26 cellular contexts compared by ENCODE assay signal in the genomic region with DNA sequence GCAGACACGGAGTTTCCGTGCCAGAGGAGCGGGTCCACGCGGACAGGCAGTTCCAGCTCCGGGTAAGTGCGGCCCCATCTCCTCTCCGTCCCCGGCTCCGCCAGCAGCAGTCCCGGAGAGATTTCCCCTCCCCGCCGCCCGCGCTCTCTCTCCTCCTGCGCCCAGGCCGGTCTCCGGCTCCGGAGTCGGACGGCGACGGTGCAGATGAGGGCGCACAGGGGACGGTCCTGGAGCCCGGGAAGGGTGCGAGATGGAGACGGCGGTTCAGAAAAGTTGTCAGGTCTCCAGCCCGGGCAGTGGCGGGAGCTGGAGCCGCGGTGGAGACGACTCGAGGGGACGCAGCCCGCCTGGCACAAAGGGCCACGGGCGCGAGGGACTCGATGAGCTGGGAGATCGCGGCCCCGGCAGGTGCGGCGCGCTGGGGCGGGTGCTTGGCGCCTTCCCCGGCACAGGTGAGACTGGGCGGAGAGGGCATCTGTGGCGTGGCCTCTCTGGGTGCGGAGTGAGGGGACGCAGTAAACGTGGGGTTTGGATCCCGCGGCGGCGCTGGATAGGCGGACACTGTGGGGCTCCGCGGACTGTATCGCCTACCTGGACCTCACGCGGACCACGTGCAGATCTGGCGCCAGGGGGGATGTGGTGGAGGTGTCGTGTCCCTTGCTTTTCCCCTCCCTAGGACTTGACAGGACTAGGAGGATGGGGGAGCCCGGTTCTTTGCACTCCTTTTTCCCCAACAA.
DNase-seq lines count a peak whose midpoint lies in the region; FAIRE-seq and TF ChIP-seq lines count a peak whose summit lies in the region.
"Had no signal": no experiment of that assay in that cellular context is flagged by ENCODE, and none has a peak within 500 bp of the region (broad histone marks: within the 10 kb centered on the region; RNA-seq: fewer than 3 reads in every experiment).

No MANE protein-coding gene starts in this region.

- CTCF ChIA-PET in H1 (lab: Charles Lee; ENCODE audit: partially characterized antibody), result interaction anchor here (0.5 to 2.6 kb wide), 6 partner anchors 14 to 637 kb away, joined by 3 to 14 read pairs (median 6); no protein-coding TSS in a partner anchor
- CTCF ChIA-PET in A673 (lab: Charles Lee), result no interaction called here

- no peak overlapping the region for H2BK120ac ChIP-seq in H1 (replicated peaks; ENCODE audit: low read depth, low read length)

- 2% methylated on average over 39 of the region's 69 CpGs; no CpG with 5 or more reads in 1 of the 2 experiments for WGBS in H1 (ENCODE audit: extremely low coverage in 1 of 2, insufficient coverage in 1 of 2, insufficient read length in 1 of 2, insufficient replicate concordance in 2 of 2, low coverage in 1 of 2, low lambda C conversion rate in 2 of 2, missing lambda C conversion rate in 1 of 2), 2 experiments

- H3K79me1 ChIP-seq in H1 (ENCODE audit: low read depth, low read length), result no peaks in the 10 kb centered on the region

- no TSS peak for BruUV-seq in A673 (replicated peaks; lab: Mats Ljungman, UMichigan)

- 0 out of 2 replicates have a peak overlapping the region, but pooled peaks have one; percentile 39 for H2BK12ac ChIP-seq in H1 (ENCODE audit: low read depth, low read length)

- H3K9me3 ChIP-seq in H1 (ENCODE audit: insufficient read depth in 2 of 2, low read depth in 1 of 2, low read length in 1 of 2) (no peaks in the 10 kb centered on the region), kidney (ENCODE audit: control insufficient read depth in 1 of 2, low read length in 2 of 2) (no peaks in the 10 kb centered on the region), A673 (ENCODE audit: low read depth, low read length, poor library complexity, severe bottlenecking) (no peaks in the 10 kb centered on the region)

- no peaks in the 10 kb centered on the region for H3K79me2 ChIP-seq in H1 (ENCODE audit: control insufficient read depth in 1 of 2, insufficient read depth in 2 of 2, low read length in 2 of 2)

- H3K23me2 ChIP-seq in H1 (ENCODE audit: low read depth, low read length), result peaks cover 15% of the 10 kb centered on the region

- no peak overlapping the region for H4K91ac ChIP-seq in H1 (replicated peaks; ENCODE audit: insufficient read length, low read length)

- TF ChIP-seq POLR2A in H1 (IDR thresholded peaks at IDR 0.05; ENCODE audit: control extremely low read depth in 1 of 2, low read depth in 2 of 2, low read length in 2 of 2), result no peak

- intact Hi-C loops in kidney (cut with DNase I), result no loop called here
- intact Hi-C loops in A673 (cut with micrococcal nuclease; ENCODE audit: unreplicated experiment), result no loop called here

- no peak overlapping the region for H3K27ac ChIP-seq in H1 (ENCODE audit: low read depth, low read length)
- no peak overlapping the region for H3K27ac ChIP-seq in kidney (ENCODE audit: low read depth in 2 of 2, low read length in 2 of 2)
- H3K27ac ChIP-seq in A673 (ENCODE audit: low read depth, low read length, poor library complexity, severe bottlenecking), result no peak overlapping the region
- H3K27ac ChIP-seq: SK-N-MC, skin epidermis, WERI-Rb-1 had no signal

- FAIRE-seq in H1 (lab: Jason Lieb, UNC), result no peak
- no peak for FAIRE-seq in kidney (lab: Jason Lieb, UNC)
- FAIRE-seq: A204.1, HTR-8/SVneo had no signal

- H4K5ac ChIP-seq in H1 (ENCODE audit: insufficient read length, low read depth, low read length), result no peak overlapping the region

- no peak overlapping the region for H3K4ac ChIP-seq in H1 (replicated peaks; ENCODE audit: insufficient read length, low read depth, low read length)

- H2BK5ac ChIP-seq in H1 (ENCODE audit: low read depth, low read length), result no peak overlapping the region

- H2AFZ ChIP-seq in H1 (ENCODE audit: low read length), result peak overlapping the region; percentile 72

- H3K18ac ChIP-seq in H1 (ENCODE audit: extremely low read depth, low read length), result no peak overlapping the region

- H2BK15ac ChIP-seq in H1 (ENCODE audit: low read length), result no peak overlapping the region

- H3K4me1 ChIP-seq in H1 (replicated peaks in 1 of 4; ENCODE audit: control insufficient read depth in 3 of 4, insufficient read depth in 4 of 4, low read length in 3 of 4) (peaks cover 0 to 21% (median 10%) of the 10 kb centered on the region in 4 experiments; a peak in 6 of 7 replicates), kidney (ENCODE audit: control insufficient read depth in 1 of 2, insufficient read depth in 1 of 2, low read depth in 1 of 2, low read length in 2 of 2) (no peaks in the 10 kb centered on the region), A673 (ENCODE audit: insufficient read depth, low read length, poor library complexity, severe bottlenecking) (no peaks in the 10 kb centered on the region)

- no peak overlapping the region; the same call in 1 of the 2 replicates for H4K8ac ChIP-seq in H1 (ENCODE audit: extremely low read depth, insufficient read depth, low read length)

- TF ChIP-seq RAD21 in H1 (IDR thresholded peaks at IDR 0.05 in 1 of 2, conservative IDR thresholded peaks at IDR 0.05 in 1 of 2; ENCODE audit: low read depth in 2 of 2, low read length in 2 of 2), result no peak

- H3K27me3 ChIP-seq in H1 (replicated peaks in 1 of 4; ENCODE audit: control insufficient read depth in 3 of 4, extremely low read depth in 1 of 4, insufficient read depth in 3 of 4, low read length in 3 of 4) (peaks cover 28 to 46% (median 40%) of the 10 kb centered on the region in 4 experiments), A673 (replicated peaks; ENCODE audit: insufficient read depth, low read depth, low read length, poor library complexity) (peaks cover 3% of the 10 kb centered on the region)

- no peak overlapping the region for H3K14ac ChIP-seq in H1 (ENCODE audit: insufficient read length)

- TF ChIP-seq EP300 in H1 (IDR thresholded peaks at IDR 0.05; ENCODE audit: borderline replicate concordance in 1 of 2, low read depth in 2 of 2, low read length in 2 of 2), result no peak

- H3K36me3 ChIP-seq in H1 (ENCODE audit: control insufficient read depth in 2 of 4, insufficient read depth in 4 of 4, low read length in 3 of 4), result no peaks in the 10 kb centered on the region; a peak in 1 of 8 replicates
- H3K36me3 ChIP-seq in kidney (ENCODE audit: control insufficient read depth in 1 of 2, insufficient read depth in 2 of 2, low read length in 2 of 2), result no peaks in the 10 kb centered on the region
- H3K36me3 ChIP-seq in A673 (ENCODE audit: insufficient read depth, low read length, poor library complexity, severe bottlenecking), result no peaks in the 10 kb centered on the region
- H3K36me3 ChIP-seq: WERI-Rb-1 had no signal

- peaks cover 0 to 3% of the 10 kb centered on the region in 2 experiments for H4K20me1 ChIP-seq in H1 (replicated peaks in 1 of 2; ENCODE audit: control insufficient read depth in 1 of 2, insufficient read depth in 2 of 2, low read length in 2 of 2)

- DNase-seq in stimulated activated CD4-positive, alpha-beta T cell treated with anti-CD3 and anti-CD28 coated beads, Interleukin-15, amount 100 ng/mL, for 24 hours, result peak; percentile 13
- DNase-seq in stimulated activated CD4-positive, alpha-beta T cell treated with anti-CD3 and anti-CD28 coated beads, Interleukin-4, amount 100 ng/mL, for 4 hours, result no peak
- DNase-seq in H1 (ENCODE audit: low read depth in 1 of 2, low spot score in 2 of 2), result peak in 1 of 2 experiments; percentile 71
- peak; percentile 63 for DNase-seq in kidney
- no peak for DNase-seq in A673 (ENCODE audit: low spot score)
- no peak for DNase-seq in AG08395 (ENCODE audit: low spot score)
- DNase-seq in NCI-H345 (lab: John Stamatoyannopoulos, UW), result no peak
- DNase-seq in KBM-7, result no peak
- DNase-seq: activated CD4-positive, alpha-beta T cell treated with anti-CD3 and anti-CD28 coated beads, Interleukin-2, amount 10 ng/mL, durations not matched to agents 7 days and 5 days; activated CD8-positive, alpha-beta memory T cell treated with anti-CD3 and anti-CD28 coated beads, Interleukin-2, amount 10 ng/mL, durations not matched to agents 7 days and 5 days; activated naive CD4-positive, alpha-beta T cell treated with anti-CD3 and anti-CD28 coated beads, Interleukin-2, amount 50 U/mL, for 16 hours; DND-41; foreskin melanocyte; GOT3; mesenchymal stem cell; NCI-H1048; NCI-H1694 treated with DMSO at 0.1 percent for 48 hours; NCI-H2171 treated with DMSO at 0.1 percent for 48 hours; NCI-H526 treated with DMSO at 0.1 percent for 48 hours; stimulated activated CD4-positive, alpha-beta T cell treated with anti-CD3 and anti-CD28 coated beads, Interleukin-1b, Interleukin-23, amount 100 ng/mL, for 48 hours; T-helper 2 cell; WERI-Rb-1 had no signal

- H3K4me3 ChIP-seq in H1 (ENCODE audit: extremely low read depth in 1 of 4, insufficient read depth in 2 of 4, low read depth in 3 of 4, low read length in 4 of 4) (peak overlapping the region; percentile 45 to 64 (median 52)), kidney (ENCODE audit: low read length in 2 of 2) (no peak overlapping the region), A673 (ENCODE audit: low read depth, low read length, poor library complexity, severe bottlenecking) (no peak overlapping the region)
- H3K4me3 ChIP-seq: SK-N-MC, skin epidermis had no signal

- H3K9ac ChIP-seq in H1 (replicated peaks in 1 of 4; ENCODE audit: extremely low read depth in 1 of 4, low read depth in 3 of 4, low read length in 3 of 4), result no peak overlapping the region; a peak in 1 of 7 replicates
- H3K9ac ChIP-seq in kidney (ENCODE audit: low read length in 2 of 2), result no peak overlapping the region

- no peak overlapping the region for H3K23ac ChIP-seq in H1 (ENCODE audit: insufficient read length)

- peak overlapping the region; percentile 83 to 96 for H3K4me2 ChIP-seq in H1 (ENCODE audit: insufficient read depth in 1 of 2, low read depth in 2 of 2, low read length in 2 of 2)

- in situ Hi-C loops in KBM-7 (cut with MboI; ENCODE audit: low pct_unique_long_range_greater_than_20kb, low sequenced_read_pairs), result no loop called here

- TF ChIP-seq CTCF in H1 (IDR thresholded peaks at IDR 0.05; ENCODE audit: control extremely low read depth in 1 of 3, insufficient read depth in 1 of 3, low read depth in 1 of 3, low read length in 3 of 3), result no peak
- TF ChIP-seq CTCF in kidney (IDR thresholded peaks at IDR 0.05; ENCODE audit: borderline replicate concordance, extremely low read depth, insufficient read depth), result no peak
- no peak for TF ChIP-seq CTCF in A673 (conservative IDR thresholded peaks at IDR 0.05; ENCODE audit: low read depth, low read length)

- POLR2A ChIA-PET in H1 (lab: Charles Lee; ENCODE audit: partially characterized antibody) (interaction anchor here (1.2 kb wide), 1 partner anchor 9 kb away, joined by 3 read pairs; no protein-coding TSS in a partner anchor), A673 (lab: Charles Lee; ENCODE audit: low non-redundant PET) (no interaction called here)

- H2AK5ac ChIP-seq in H1 (ENCODE audit: low read depth, low read length), result no peak overlapping the region

- no peak overlapping the region for H3K56ac ChIP-seq in H1 (replicated peaks; ENCODE audit: insufficient read length, low read depth, low read length)

- H2BK20ac ChIP-seq in H1 (ENCODE audit: low read length), result no peak overlapping the region

TF ChIP-seq in H1, 55 proteins besides CTCF, POLR2A, EP300 and RAD21 (continues in another document):
- TF ChIP-seq KDM4A (IDR thresholded peaks at IDR 0.05; ENCODE audit: low read depth, low read length, severe bottlenecking), result peak; percentile 95
- no peak for TF ChIP-seq TAF1 (IDR thresholded peaks at IDR 0.05; ENCODE audit: low read depth, low read length)
- TF ChIP-seq EZH2 (IDR thresholded peaks at IDR 0.05; ENCODE audit: low read depth, low read length, severe bottlenecking), result peak; percentile 87

Comparison
In these comparisons a context has a peak if more than half of its experiments do, and no peak if none do; other contexts are left out.
1. DNase-seq: peak in stimulated activated CD4-positive, alpha-beta T cell treated with anti-CD3 and anti-CD28 coated beads, Interleukin-15, amount 100 ng/mL, for 24 hours (single experiment) and kidney (single experiment); none in stimulated activated CD4-positive, alpha-beta T cell treated with anti-CD3 and anti-CD28 coated beads, Interleukin-4, amount 100 ng/mL, for 4 hours (0 of 2), A673 (single experiment), AG08395 (single experiment), NCI-H345 (single experiment) and KBM-7 (single experiment).
2. H3K4me3 ChIP-seq: peak in H1 (4 of 4); none in kidney (0 of 2) and A673 (single experiment).